25 cellular contexts compared by ENCODE assay signal in genomic region chr12:111256629-111257434, GRCh38.
"Had no signal": no experiment of that assay in that cellular context is flagged by ENCODE, and none has a peak within 500 bp of the region (broad histone marks: within the 10 kb centered on the region; RNA-seq: fewer than 3 reads in every experiment).

No MANE protein-coding gene starts in this region.

- ATAC-seq: activated CD4-positive, alpha-beta T cell treated with anti-CD3 and anti-CD28 coated beads for 36 hours; body of pancreas; mucosa of descending colon; right cardiac atrium; upper lobe of right lung had no signal

- H3K4me1 ChIP-seq: adrenal gland, body of pancreas, left ventricle myocardium inferior, spleen, suprapubic skin, tibial artery, upper lobe of right lung had no signal

- H3K4me3 Mint-ChIP-seq: activated CD4-positive, alpha-beta T cell treated with anti-CD3 and anti-CD28 coated beads for 36 hours; activated naive CD8-positive, alpha-beta T cell treated with anti-CD3 and anti-CD28 coated beads for 36 hours; natural killer cell treated with Interleukin-12 subunit alpha and Interleukin-12 subunit beta and Interleukin-15 and Interleukin-18, amount 100 ng/mL, for 72 hours had no signal

- H3K36me3 ChIP-seq: adrenal gland, left ventricle myocardium inferior, spleen, suprapubic skin, tibial artery, upper lobe of right lung had no signal

- H3K27me3 Mint-ChIP-seq: activated naive CD8-positive, alpha-beta T cell treated with anti-CD3 and anti-CD28 coated beads for 36 hours had no signal

- H3K9me3 ChIP-seq: adrenal gland, body of pancreas, left ventricle myocardium inferior, mucosa of descending colon, spleen, suprapubic skin, tibial artery, upper lobe of right lung had no signal

- H2AFZ ChIP-seq: hepatocyte had no signal

- H3K27ac Mint-ChIP-seq: activated CD4-positive, alpha-beta T cell treated with anti-CD3 and anti-CD28 coated beads for 36 hours; activated naive CD8-positive, alpha-beta T cell treated with anti-CD3 and anti-CD28 coated beads for 36 hours; natural killer cell treated with Interleukin-12 subunit alpha and Interleukin-12 subunit beta and Interleukin-15 and Interleukin-18, amount 100 ng/mL, for 72 hours had no signal

- H3K4me1 Mint-ChIP-seq: activated CD4-positive, alpha-beta T cell treated with anti-CD3 and anti-CD28 coated beads for 36 hours had no signal

- H3K4me3 ChIP-seq: adrenal gland, body of pancreas, hepatocyte, left ventricle myocardium inferior, lung, mucosa of descending colon, spleen, suprapubic skin, tibial artery, upper lobe of right lung had no signal

- DNase-seq: activated CD4-positive, alpha-beta T cell treated with anti-CD3 and anti-CD28 coated beads for 36 hours; activated CD4-positive, CD25-positive, alpha-beta regulatory T cell; activated effector memory CD4-positive, alpha-beta T cell treated with Interleukin-2 at 50 U/mL for 16 hours; activated naive CD4-positive, alpha-beta T cell treated with Interleukin-2 at 50 U/mL for 16 hours; activated naive CD8-positive, alpha-beta T cell treated with anti-CD3 and anti-CD28 coated beads for 36 hours; activated T-cell treated with anti-CD3 and anti-CD28 coated beads for 4 hours; adrenal gland; aorta; body of pancreas; dermis blood vessel endothelial cell; effector CD4-positive, alpha-beta T cell; glutamatergic neuron; islet precursor cell; left ventricle myocardium inferior; mucosa of descending colon; right cardiac atrium; spleen; stimulated activated naive CD4-positive, alpha-beta T cell; tibial artery; upper lobe of right lung had no signal

- H3K27ac ChIP-seq: adrenal gland, body of pancreas, epithelial cell of prostate, hepatocyte, left ventricle myocardium inferior, spleen, suprapubic skin, tibial artery, upper lobe of right lung had no signal

- H3K9me3 Mint-ChIP-seq: natural killer cell treated with Interleukin-12 subunit alpha and Interleukin-12 subunit beta and Interleukin-15 and Interleukin-18, amount 100 ng/mL, for 72 hours had no signal

- H3K79me2 ChIP-seq: hepatocyte had no signal

- H3K27me3 ChIP-seq: body of pancreas had no signal

- H3K4me2 ChIP-seq: hepatocyte had no signal

- H3K36me3 Mint-ChIP-seq: activated naive CD8-positive, alpha-beta T cell treated with anti-CD3 and anti-CD28 coated beads for 36 hours; natural killer cell treated with Interleukin-12 subunit alpha and Interleukin-12 subunit beta and Interleukin-15 and Interleukin-18, amount 100 ng/mL, for 72 hours had no signal
